In genomic region chr20:11796041-11796440, GRCh38 we compare ENCODE assay signal across 22 cellular contexts.
DNase-seq lines count a peak whose midpoint lies in the region; ATAC-seq, FAIRE-seq and TF ChIP-seq lines count a peak whose summit lies in the region.
"Had no signal": no experiment of that assay in that cellular context is flagged by ENCODE, and none has a peak within 500 bp of the region (broad histone marks: within the 10 kb centered on the region; RNA-seq: fewer than 3 reads in every experiment).

No MANE protein-coding gene starts in this region.

- ATAC-seq in HG03354 (IDR thresholded peaks at IDR 0.05; ENCODE audit: poor library complexity, severe bottlenecking, unreplicated experiment) = peak; percentile 88
- no peak for ATAC-seq in GM21447 (IDR thresholded peaks at IDR 0.05; ENCODE audit: unreplicated experiment)
- ATAC-seq: foreskin keratinocyte, K562, right cardiac atrium had no signal

- H3K4me3 Mint-ChIP-seq in astrocyte (ENCODE audit: unreplicated experiment) (no peak overlapping the region), nephron (no peak overlapping the region)
- H3K4me3 Mint-ChIP-seq: CD4-positive, alpha-beta T cell had no signal

- FAIRE-seq in astrocyte (lab: Jason Lieb, UNC) = no peak
- FAIRE-seq: GM12891, K562, RCC 7860, urothelium cell line had no signal

- H3K9ac ChIP-seq in astrocyte (ENCODE audit: low read length) = no peak overlapping the region

- H3K36me3 Mint-ChIP-seq in astrocyte (ENCODE audit: low read depth, unreplicated experiment) (no peaks in the 10 kb centered on the region), nephron (ENCODE audit: low read depth) (no peaks in the 10 kb centered on the region)

- H3K27me3 Mint-ChIP-seq in astrocyte (ENCODE audit: low read depth, unreplicated experiment) = no peaks in the 10 kb centered on the region
- H3K27me3 Mint-ChIP-seq in nephron (ENCODE audit: low read depth) = peaks cover 3% of the 10 kb centered on the region
- H3K27me3 Mint-ChIP-seq: CD4-positive, alpha-beta T cell had no signal

- H3K79me2 ChIP-seq in astrocyte (ENCODE audit: insufficient read depth, low read length) = no peaks in the 10 kb centered on the region

- no peak overlapping the region for H2AFZ ChIP-seq in astrocyte (ENCODE audit: low read depth, low read length)

- H3K9me3 Mint-ChIP-seq in astrocyte (ENCODE audit: unreplicated experiment) (no peaks in the 10 kb centered on the region), nephron (peaks cover 2% of the 10 kb centered on the region)
- H3K9me3 Mint-ChIP-seq: CD4-positive, alpha-beta T cell had no signal

- no peaks in the 10 kb centered on the region for H3K4me1 ChIP-seq in astrocyte (ENCODE audit: insufficient read depth, low read length)

- no peak for TF ChIP-seq CTCF in astrocyte (IDR thresholded peaks at IDR 0.05; ENCODE audit: insufficient read depth, low read depth, low read length)
- TF ChIP-seq CTCF in nephron (IDR thresholded peaks at IDR 0.05; ENCODE audit: unreplicated experiment in 3 of 3) = no peak

- H3K27ac ChIP-seq in astrocyte (ENCODE audit: low read depth, low read length) = no peak overlapping the region
- H3K27ac ChIP-seq: cardiac muscle cell, dorsolateral prefrontal cortex, foreskin keratinocyte had no signal

- H4K20me1 ChIP-seq in astrocyte (ENCODE audit: insufficient read depth, low read length) = no peaks in the 10 kb centered on the region

- DNase-seq in EH (ENCODE audit: low read depth) (peak; percentile 44), astrocyte (ENCODE audit: low read depth) (peak; percentile 69), cerebellum (ENCODE audit: low spot score) (no peak), SIG-M5 treated with dmso at 0.1 percent for 504 hours (lab: John Stamatoyannopoulos, UW; ENCODE audit: unreplicated experiment) (no peak)
- no peak for DNase-seq in activated CD4-positive, alpha-beta T cell treated with anti-CD3 and anti-CD28 coated beads for 4 hours
- DNase-seq: activated CD4-positive, alpha-beta T cell treated with anti-CD3 and anti-CD28 coated beads, Interleukin-2, amount 50 U/mL, for 48 hours; activated effector memory CD4-positive, alpha-beta T cell treated with anti-CD3 and anti-CD28 coated beads, Interleukin-2, amount 50 U/mL, for 16 hours; CD4-positive, alpha-beta T cell; dorsolateral prefrontal cortex; foreskin keratinocyte; hypothalamus; islet precursor cell; NCI-H2081; right cardiac atrium had no signal

- no peaks in the 10 kb centered on the region for H3K27me3 ChIP-seq in astrocyte (ENCODE audit: insufficient read depth, low read length)
- H3K27me3 ChIP-seq: cardiac muscle cell, dorsolateral prefrontal cortex, foreskin keratinocyte had no signal

- H3K4me1 Mint-ChIP-seq in astrocyte (ENCODE audit: low read depth, unreplicated experiment) (peaks cover 9% of the 10 kb centered on the region), nephron (peaks cover 20% of the 10 kb centered on the region)

- no peaks in the 10 kb centered on the region for H3K36me3 ChIP-seq in astrocyte (ENCODE audit: insufficient read depth, low read length)
- H3K36me3 ChIP-seq: cardiac muscle cell had no signal

- no peaks in the 10 kb centered on the region for H3K9me3 ChIP-seq in astrocyte (ENCODE audit: insufficient read depth, low read depth, low read length)

- no peak overlapping the region for H3K4me2 ChIP-seq in astrocyte (ENCODE audit: low read length)

- H3K4me3 ChIP-seq in astrocyte (ENCODE audit: insufficient read depth, low read depth, low read length) = no peak overlapping the region
- H3K4me3 ChIP-seq: cardiac muscle cell, dorsolateral prefrontal cortex, K562 had no signal

- H3K27ac Mint-ChIP-seq in astrocyte (ENCODE audit: unreplicated experiment) (no peak overlapping the region), nephron (peak overlapping the region in 2 of 3 experiments; percentile 31 to 56)
- H3K27ac Mint-ChIP-seq: CD4-positive, alpha-beta T cell had no signal

Comparison
In these comparisons a context has a peak if more than half of its experiments do, and no peak if none do; other contexts are left out.
1. DNase-seq: peak in EH (single experiment) and astrocyte (single experiment); none in cerebellum (single experiment), SIG-M5 treated with dmso at 0.1 percent for 504 hours (single experiment) and activated CD4-positive, alpha-beta T cell treated with anti-CD3 and anti-CD28 coated beads for 4 hours (0 of 2).